8 cellular contexts compared by ENCODE assay signal in the genomic region with DNA sequence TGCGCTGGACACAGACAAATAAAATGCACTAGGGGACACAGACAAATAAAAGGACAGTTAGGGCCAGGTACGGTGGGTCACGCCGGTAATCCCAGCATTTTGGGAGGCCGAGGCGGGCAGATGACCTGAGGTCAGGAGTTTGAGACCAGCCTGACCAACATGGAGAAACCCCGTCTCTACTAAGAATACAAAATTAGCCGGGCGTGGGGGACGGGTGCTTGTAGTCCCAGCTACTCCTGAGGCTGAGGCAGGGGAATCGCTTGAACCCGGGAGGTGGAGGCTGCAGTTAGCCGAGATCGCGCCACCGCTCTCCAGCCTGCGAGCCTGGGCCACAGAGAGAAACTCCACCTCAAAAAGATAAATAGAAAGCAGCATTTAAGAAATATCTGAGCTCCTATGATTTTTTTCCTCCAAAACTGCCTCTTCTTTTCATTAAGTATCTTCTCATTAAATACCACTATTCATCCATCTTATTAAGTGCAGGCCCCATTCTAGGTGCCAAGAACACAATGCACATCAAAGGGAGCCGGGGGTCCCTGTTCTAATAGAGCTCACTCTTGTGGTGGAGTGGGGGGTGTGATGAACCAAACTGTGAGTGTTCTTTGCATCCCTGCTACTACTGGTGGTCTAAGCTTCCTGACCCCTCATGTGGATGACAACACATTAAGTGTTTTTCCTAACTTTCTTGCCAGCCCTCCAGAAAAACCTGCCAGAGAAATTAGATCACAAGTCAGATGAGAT. TPM values are rescaled to one million over a fixed set of nuclear protein-coding genes. Genes with fewer than 3 reads are reported as not detected.
A peak's percentile ranks its signal among the peaks of the same experiment; 100 is the strongest.
DNase-seq lines count a peak whose midpoint lies in the region; ATAC-seq and TF ChIP-seq lines count a peak whose summit lies in the region.

No MANE protein-coding gene starts in this region.

- H4K20me1 ChIP-seq in MM.1S (ENCODE audit: insufficient read depth, low read length) = no peaks in the 10 kb centered on the region

- peaks cover 4 to 65% (median 7%) of the 10 kb centered on the region in 3 donors for H3K36me3 Mint-ChIP-seq in CD8-positive, alpha-beta memory T cell

- H3K4me1 ChIP-seq in CD8-positive, alpha-beta memory T cell (ENCODE audit: insufficient read depth, low read length) = peaks cover 45% of the 10 kb centered on the region
- peaks cover 31% of the 10 kb centered on the region for H3K4me1 ChIP-seq in MM.1S (ENCODE audit: low read length)

- TF ChIP-seq CTCF in MM.1S (IDR thresholded peaks at IDR 0.05; ENCODE audit: low read length) (no peak), dorsolateral prefrontal cortex (IDR thresholded peaks at IDR 0.05 in 54 of 56, conservative IDR thresholded peaks at IDR 0.05 in 2 of 56; ENCODE audit: low read depth in 1 of 56, partially characterized antibody in 56 of 56) (peak in 8 of 56 donors; percentile 4 to 55 (median 7))

- POLR2A ChIA-PET in CD8-positive, alpha-beta memory T cell (lab: Charles Lee) = interaction anchor here (0.7 to 2.4 kb wide), 14 partner anchors 9 to 381 kb away, joined by 3 to 27 read pairs (median 4); a partner anchor contains a TSS

- peaks cover 41% of the 10 kb centered on the region for H3F3A ChIP-seq in MM.1S (ENCODE audit: insufficient read depth, low read length)

- no peaks in the 10 kb centered on the region for H3K9me3 Mint-ChIP-seq in CD8-positive, alpha-beta memory T cell

- CTCF ChIA-PET in CD8-positive, alpha-beta memory T cell (lab: Charles Lee) = interaction anchor here (0.7 to 2.9 kb wide), 12 partner anchors 9 to 104 kb away, joined by 3 to 27 read pairs (median 4); a partner anchor contains a TSS

- peak overlapping the region; percentile 92 to 99 (median 96) for H3K27ac Mint-ChIP-seq in CD8-positive, alpha-beta memory T cell

- H3K27ac ChIP-seq in CD8-positive, alpha-beta memory T cell (ENCODE audit: low read depth, low read length) = peak overlapping the region; percentile 1
- H3K27ac ChIP-seq in MM.1S (ENCODE audit: low read length) (peak overlapping the region; percentile 10; the same call in 1 of the 2 replicates), dorsolateral prefrontal cortex (peak overlapping the region in 57 of 59 donors; percentile 2 to 95 (median 86))

- H3K4me3 Mint-ChIP-seq in CD8-positive, alpha-beta memory T cell = peak overlapping the region; percentile 30 to 94 (median 90)

- H3K4me1 Mint-ChIP-seq in CD8-positive, alpha-beta memory T cell = peaks cover 41 to 76% (median 49%) of the 10 kb centered on the region in 3 donors

- H3K9me2 ChIP-seq in MM.1S (replicated peaks; ENCODE audit: insufficient read depth, low read length) = no peaks in the 10 kb centered on the region

- H3K79me2 ChIP-seq in MM.1S (ENCODE audit: low read length) = peaks cover 58% of the 10 kb centered on the region

- peaks cover 31% of the 10 kb centered on the region for H3K36me3 ChIP-seq in CD8-positive, alpha-beta memory T cell (ENCODE audit: insufficient read depth, low read length)
- peaks cover 8% of the 10 kb centered on the region for H3K36me3 ChIP-seq in MM.1S (replicated peaks; ENCODE audit: insufficient read depth, low read length)

- H3K9ac ChIP-seq in MM.1S (ENCODE audit: low read length) = no peak overlapping the region

- no peaks in the 10 kb centered on the region for H3K27me3 ChIP-seq in CD8-positive, alpha-beta memory T cell (ENCODE audit: insufficient read depth, low read length, poor library complexity, severe bottlenecking)
- H3K27me3 ChIP-seq in MM.1S (replicated peaks; ENCODE audit: insufficient read depth, low read length) = no peaks in the 10 kb centered on the region
- no peaks in the 10 kb centered on the region for H3K27me3 ChIP-seq in dorsolateral prefrontal cortex

- no peak overlapping the region for H2AFZ ChIP-seq in MM.1S (ENCODE audit: low read length)

- H3K9me3 ChIP-seq in CD8-positive, alpha-beta memory T cell (ENCODE audit: low read length) = no peaks in the 10 kb centered on the region
- no peaks in the 10 kb centered on the region for H3K9me3 ChIP-seq in MM.1S (replicated peaks; ENCODE audit: insufficient read depth, low read length)

- intact Hi-C loops in dorsolateral prefrontal cortex (cut with DNase I) = loop anchor here in 1 of 2 donors (2.0 to 10.0 kb wide), 2 partner anchors 105 to 233 kb away; no protein-coding TSS in a partner anchor
- intact Hi-C loops in posterior vena cava (cut with DNase I) = no loop called here

- H3K4me2 ChIP-seq in MM.1S (ENCODE audit: low read depth, low read length) = no peak overlapping the region

- ATAC-seq in GM18870 (IDR thresholded peaks at IDR 0.05; ENCODE audit: unreplicated experiment) = no peak

- no peak overlapping the region for H3K4me3 ChIP-seq in CD8-positive, alpha-beta memory T cell (ENCODE audit: low read length)
- no peak overlapping the region for H3K4me3 ChIP-seq in MM.1S (ENCODE audit: low read length)
- H3K4me3 ChIP-seq in dorsolateral prefrontal cortex = peak overlapping the region in 43 of 59 donors; percentile 2 to 100 (median 92)

- peaks cover 0 to 2% of the 10 kb centered on the region in 2 donors for H3K27me3 Mint-ChIP-seq in CD8-positive, alpha-beta memory T cell

- DNase-seq in CD8-positive, alpha-beta memory T cell = no peak
- DNase-seq in MM.1S (no peak), dorsolateral prefrontal cortex (no peak), posterior vena cava (ENCODE audit: low spot score) (peak; percentile 78), KG1 (lab: John Stamatoyannopoulos, UW) (no peak), NCI-H748 (lab: John Stamatoyannopoulos, UW; ENCODE audit: unreplicated experiment) (no peak)
- no peak for DNase-seq in activated effector memory CD4-positive, alpha-beta T cell treated with anti-CD3 and anti-CD28 coated beads, Interleukin-2, amount 50 U/mL, for 16 hours

RNA-seq across cellular contexts. Expression of a gene that starts 0.8 kb away (rescaled TPM):
- total RNA-seq in CD8-positive, alpha-beta memory T cell = 10 to 100 TPM; 15.2 to 20.1 TPM
- 19.8 TPM for polyA plus RNA-seq in CD8-positive, alpha-beta memory T cell
- total RNA-seq in dorsolateral prefrontal cortex = 10 to 100 TPM in 20 of 120 experiments, 1 to 10 TPM in 100; 4.6 to 13.3 (median 8.5) TPM
- total RNA-seq in posterior vena cava = 1 to 10 TPM; 6.0 to 6.3 TPM

RNA-seq across cellular contexts. Expression of a gene that starts 3.7 kb away (rescaled TPM):
- total RNA-seq in CD8-positive, alpha-beta memory T cell = 1,000 to 10,000 TPM; 1,054 to 1,073 TPM
- polyA plus RNA-seq in CD8-positive, alpha-beta memory T cell = 904 TPM
- total RNA-seq in dorsolateral prefrontal cortex (100 to 1,000 TPM; 297 to 519 (median 403) TPM), posterior vena cava (100 to 1,000 TPM; 725 to 753 TPM)

RNA-seq across cellular contexts. Expression of a gene that starts 3.9 kb away (rescaled TPM):
- 100 to 1,000 TPM; 117 to 118 TPM for total RNA-seq in CD8-positive, alpha-beta memory T cell
- 81.5 TPM for polyA plus RNA-seq in CD8-positive, alpha-beta memory T cell
- total RNA-seq in dorsolateral prefrontal cortex (10 to 100 TPM; 25.1 to 58.7 (median 39.4) TPM), posterior vena cava (10 to 100 TPM; 34.1 to 39.3 TPM)

RNA-seq across cellular contexts. Expression of a gene that starts 6.6 kb away (rescaled TPM):
- total RNA-seq in CD8-positive, alpha-beta memory T cell = 10 to 100 TPM; 17.8 to 17.9 TPM
- 11.1 TPM for polyA plus RNA-seq in CD8-positive, alpha-beta memory T cell
- total RNA-seq in dorsolateral prefrontal cortex = 10 to 100 TPM; 26.8 to 66.8 (median 45.6) TPM
- 1 to 10 TPM; 3.1 to 4.0 TPM for total RNA-seq in posterior vena cava

RNA-seq across cellular contexts. Expression of a gene that starts 16.1 kb away (rescaled TPM):
- total RNA-seq in CD8-positive, alpha-beta memory T cell = 10 to 100 TPM; 35.1 to 39.7 TPM
- 19.6 TPM for polyA plus RNA-seq in CD8-positive, alpha-beta memory T cell
- 10 to 100 TPM; 38.3 to 74.2 (median 53.2) TPM for total RNA-seq in dorsolateral prefrontal cortex
- total RNA-seq in posterior vena cava = 10 to 100 TPM; 52.7 to 57.0 TPM

Comparison
In these comparisons a context has a peak if more than half of its experiments do, and no peak if none do; other contexts are left out.
1. H3K27ac ChIP-seq: peak in every context shown above with its lines; median percentile 86 in dorsolateral prefrontal cortex; 10 in MM.1S; 1 in CD8-positive, alpha-beta memory T cell.
2. H3K4me3 ChIP-seq: peak in dorsolateral prefrontal cortex (43 of 59); none in CD8-positive, alpha-beta memory T cell (single experiment) and MM.1S (single experiment).